In the genomic region with DNA sequence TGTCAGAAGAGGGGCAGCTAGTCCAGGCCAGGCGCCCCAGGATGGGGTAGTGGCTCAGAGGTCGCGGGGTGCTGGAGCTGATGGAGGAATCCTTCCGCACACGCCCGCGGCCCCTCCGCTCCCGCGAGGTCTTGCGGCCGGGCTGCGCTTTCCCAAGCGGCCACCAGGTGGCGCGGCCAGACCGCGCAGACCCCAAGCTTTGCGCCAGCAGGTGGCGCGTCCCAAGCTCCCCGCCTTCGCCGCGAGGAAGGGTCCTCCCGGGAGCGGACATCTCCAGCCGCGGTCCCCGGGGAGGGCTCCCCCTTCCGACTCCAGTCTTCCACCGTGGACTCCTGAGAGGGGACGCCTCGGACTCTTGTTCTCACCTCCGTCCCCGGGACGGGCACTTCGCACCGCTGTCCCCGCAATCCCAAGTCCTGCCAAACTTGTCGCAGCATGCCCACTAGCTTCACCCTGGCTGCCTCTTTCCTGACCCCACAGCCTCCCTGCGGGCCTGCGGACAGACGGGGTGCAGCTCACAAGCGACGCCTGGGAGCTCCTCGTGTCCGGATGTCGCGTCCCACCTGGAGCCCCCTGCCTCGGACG, we compare ENCODE assay signal across 9 cellular contexts. TPM values are rescaled to one million over a fixed set of nuclear protein-coding genes. Genes with fewer than 3 reads are reported as not detected.
DNase-seq lines count a peak whose midpoint lies in the region; ATAC-seq and TF ChIP-seq lines count a peak whose summit lies in the region.
"Had no signal": no experiment of that assay in that cellular context is flagged by ENCODE, and none has a peak within 500 bp of the region (broad histone marks: within the 10 kb centered on the region; RNA-seq: fewer than 3 reads in every experiment).

No MANE protein-coding gene starts in this region.

- no peaks in the 10 kb centered on the region for H3K36me3 ChIP-seq in SK-N-SH (replicated peaks in 1 of 2; ENCODE audit: control insufficient read depth in 1 of 2, insufficient read depth in 2 of 2, low read length in 1 of 2)

- no peaks in the 10 kb centered on the region for H3K79me2 ChIP-seq in SK-N-SH (ENCODE audit: insufficient read depth)

- no peaks in the 10 kb centered on the region for H3K9me2 ChIP-seq in SK-N-SH

- TF ChIP-seq CTCF in SK-N-SH (IDR thresholded peaks at IDR 0.05) (peak; percentile 94), type B pancreatic cell (conservative IDR thresholded peaks at IDR 0.05) (peak; percentile 100)

- ATAC-seq in GM21390 (IDR thresholded peaks at IDR 0.05; ENCODE audit: unreplicated experiment) = peak; percentile 89

- peak overlapping the region; percentile 79 for H2AFZ ChIP-seq in SK-N-SH (ENCODE audit: low read depth)

- H3K4me2 ChIP-seq in SK-N-SH = peak overlapping the region; percentile 97

- H3K4me1 Mint-ChIP-seq in activated naive CD8-positive, alpha-beta T cell treated with anti-CD3 and anti-CD28 coated beads for 36 hours = peaks cover 2% of the 10 kb centered on the region
- no peaks in the 10 kb centered on the region for H3K4me1 Mint-ChIP-seq in type B pancreatic cell (ENCODE audit: unreplicated experiment)

- H3K27me3 ChIP-seq in SK-N-SH (ENCODE audit: insufficient read depth) = no peaks in the 10 kb centered on the region

- intact Hi-C loops in cardiac septum (cut with DNase I) = loop anchor here (2.0 to 10.0 kb wide), 2 partner anchors 102 to 228 kb away; no protein-coding TSS in a partner anchor
- intact Hi-C loops in posterior vena cava (cut with DNase I) = no loop called here

- H4K20me1 ChIP-seq in SK-N-SH (ENCODE audit: insufficient read depth) = no peaks in the 10 kb centered on the region

- peak; percentile 90 for TF ChIP-seq RAD21 in SK-N-SH (IDR thresholded peaks at IDR 0.05; ENCODE audit: low read length)

- DNase-seq in DMS 273 (lab: John Stamatoyannopoulos, UW; ENCODE audit: unreplicated experiment) (peak; percentile 90), HuH-7 (ENCODE audit: low spot score) (peak; percentile 86), SK-N-SH (peak; percentile 94), cardiac septum (ENCODE audit: low spot score) (peak; percentile 87), posterior vena cava (ENCODE audit: low spot score) (peak; percentile 90), type B pancreatic cell (ENCODE audit: extremely low spot score, unreplicated experiment) (peak; percentile 84)
- peak; percentile 75 for DNase-seq in activated naive CD8-positive, alpha-beta T cell treated with anti-CD3 and anti-CD28 coated beads for 36 hours

- no peak overlapping the region for H3K27ac ChIP-seq in SK-N-SH (ENCODE audit: low read depth in 2 of 2, low read length in 1 of 2)

- POLR2A ChIA-PET in SK-N-SH (lab: Yijun Ruan, JAX) = interaction anchor here (1.0 kb wide), 1 partner anchor 103 kb away, joined by 4 read pairs; no protein-coding TSS in a partner anchor

- H3K9me3 ChIP-seq in SK-N-SH = no peaks in the 10 kb centered on the region

- H3F3A ChIP-seq in SK-N-SH (replicated peaks; ENCODE audit: insufficient read depth) = no peaks in the 10 kb centered on the region

- CTCF ChIA-PET in SK-N-SH (lab: Yijun Ruan, JAX) = interaction anchor here (0.6 to 14.2 kb wide), 103 partner anchors 9 to 862 kb away, joined by 3 to 534 read pairs (median 5); partner anchors contain the start of genes KCNK18 and SLC18A2

- H3K27me3 Mint-ChIP-seq in activated naive CD8-positive, alpha-beta T cell treated with anti-CD3 and anti-CD28 coated beads for 36 hours = peaks cover 43% of the 10 kb centered on the region
- peaks cover 78% of the 10 kb centered on the region for H3K27me3 Mint-ChIP-seq in type B pancreatic cell

- peaks cover 6% of the 10 kb centered on the region for H3K9me3 Mint-ChIP-seq in activated naive CD8-positive, alpha-beta T cell treated with anti-CD3 and anti-CD28 coated beads for 36 hours
- H3K9me3 Mint-ChIP-seq in type B pancreatic cell = peaks cover 11% of the 10 kb centered on the region

- 0 out of 2 replicates have a peak overlapping the region, but pooled peaks have one; percentile 25 for H3K9ac ChIP-seq in SK-N-SH

- no peak for TF ChIP-seq EP300 in SK-N-SH (IDR thresholded peaks at IDR 0.05; ENCODE audit: borderline replicate concordance in 1 of 2, low read depth in 1 of 2, low read length in 1 of 2)

- 0% methylated on average over 20 of the region's 52 CpGs for WGBS in SK-N-SH (ENCODE audit: low lambda C conversion rate)

- H3K27ac Mint-ChIP-seq in activated naive CD8-positive, alpha-beta T cell treated with anti-CD3 and anti-CD28 coated beads for 36 hours = no peak overlapping the region
- H3K27ac Mint-ChIP-seq in type B pancreatic cell = no peak overlapping the region

- H3K4me3 ChIP-seq in SK-N-SH (ENCODE audit: low read depth in 2 of 2, low read length in 1 of 2) = peak overlapping the region; percentile 59 to 66

- peaks cover 0 to 17% of the 10 kb centered on the region in 2 experiments; a peak in 1 of 4 replicates for H3K4me1 ChIP-seq in SK-N-SH (ENCODE audit: control insufficient read depth in 1 of 2, insufficient read depth in 2 of 2, low read depth in 1 of 2, low read length in 1 of 2)

- no peaks in the 10 kb centered on the region for H3K36me3 Mint-ChIP-seq in activated naive CD8-positive, alpha-beta T cell treated with anti-CD3 and anti-CD28 coated beads for 36 hours
- no peaks in the 10 kb centered on the region for H3K36me3 Mint-ChIP-seq in type B pancreatic cell

- H3K4me3 Mint-ChIP-seq in activated naive CD8-positive, alpha-beta T cell treated with anti-CD3 and anti-CD28 coated beads for 36 hours = peak overlapping the region; percentile 68
- H3K4me3 Mint-ChIP-seq in type B pancreatic cell = peak overlapping the region; percentile 87

TF ChIP-seq in SK-N-SH, 30 proteins besides CTCF, POLR2A, EP300 and RAD21 (continues in another document):
- TF ChIP-seq TEAD4 (IDR thresholded peaks at IDR 0.05; ENCODE audit: borderline replicate concordance, insufficient read depth) = no peak
- TF ChIP-seq FOSL2 (IDR thresholded peaks at IDR 0.05; ENCODE audit: borderline replicate concordance, low read depth) = no peak
- TF ChIP-seq YY1 (IDR thresholded peaks at IDR 0.05; ENCODE audit: low read depth) = 0 out of 2 replicates have a peak, but pooled peaks have one; percentile 31
- no peak for TF ChIP-seq TAF1 (IDR thresholded peaks at IDR 0.05; ENCODE audit: borderline replicate concordance, low read depth, low read length)
- TF ChIP-seq, protein P1, sequence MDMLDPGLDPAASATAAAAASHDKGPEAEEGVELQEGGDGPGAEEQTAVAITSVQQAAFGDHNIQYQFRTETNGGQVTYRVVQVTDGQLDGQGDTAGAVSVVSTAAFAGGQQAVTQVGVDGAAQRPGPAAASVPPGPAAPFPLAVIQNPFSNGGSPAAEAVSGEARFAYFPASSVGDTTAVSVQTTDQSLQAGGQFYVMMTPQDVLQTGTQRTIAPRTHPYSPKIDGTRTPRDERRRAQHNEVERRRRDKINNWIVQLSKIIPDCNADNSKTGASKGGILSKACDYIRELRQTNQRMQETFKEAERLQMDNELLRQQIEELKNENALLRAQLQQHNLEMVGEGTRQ (IDR thresholded peaks at IDR 0.05; ENCODE audit: borderline replicate concordance, low read depth, low read length) = no peak
- no peak for TF ChIP-seq IRF3 (IDR thresholded peaks at IDR 0.05; ENCODE audit: low read depth, low read length)
- TF ChIP-seq GATA2 (CRISPR knock-in tag; IDR thresholded peaks at IDR 0.05) = 0 out of 2 replicates have a peak, but pooled peaks have one; percentile 14
- no peak for TF ChIP-seq MXI1 (IDR thresholded peaks at IDR 0.05; ENCODE audit: low read depth, low read length)
- no peak for TF ChIP-seq RXRA (IDR thresholded peaks at IDR 0.05; ENCODE audit: borderline replicate concordance, low read depth)
- TF ChIP-seq, protein P2, sequence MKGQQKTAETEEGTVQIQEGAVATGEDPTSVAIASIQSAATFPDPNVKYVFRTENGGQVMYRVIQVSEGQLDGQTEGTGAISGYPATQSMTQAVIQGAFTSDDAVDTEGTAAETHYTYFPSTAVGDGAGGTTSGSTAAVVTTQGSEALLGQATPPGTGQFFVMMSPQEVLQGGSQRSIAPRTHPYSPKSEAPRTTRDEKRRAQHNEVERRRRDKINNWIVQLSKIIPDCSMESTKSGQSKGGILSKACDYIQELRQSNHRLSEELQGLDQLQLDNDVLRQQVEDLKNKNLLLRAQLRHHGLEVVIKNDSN (IDR thresholded peaks at IDR 0.05; ENCODE audit: borderline replicate concordance, low read depth) = no peak

RNA-seq across cellular contexts. Expression of gene KCNK18, which starts 19.4 kb away (rescaled TPM):
- polyA plus RNA-seq in SK-N-SH (2012; rRNA removed) = not detected in 2 replicates
- not detected in 2 replicates for polyA plus RNA-seq in SK-N-SH (2012; cell fraction: cytosol; rRNA removed)
- polyA plus RNA-seq in SK-N-SH (2012; cell fraction: nucleus; rRNA removed) = not detected in 2 replicates
- total RNA-seq in activated naive CD8-positive, alpha-beta T cell treated with anti-CD3 and anti-CD28 coated beads for 36 hours = not detected
- not detected for total RNA-seq in cardiac septum
- total RNA-seq in posterior vena cava = not detected
- total RNA-seq in type B pancreatic cell (ENCODE audit: low replicate concordance) = not detected in 2 replicates
- total RNA-seq: subcutaneous adipose tissue had no signal

RNA-seq across cellular contexts. Expression of gene SLC18A2, which starts 24.2 kb away (rescaled TPM):
- polyA plus RNA-seq in SK-N-SH (2012; rRNA removed) = 0.02 TPM in 1 of 2 replicates, not detected in the other
- under 0.01 and 0.01 TPM in 2 replicates for polyA plus RNA-seq in SK-N-SH (2012; cell fraction: cytosol; rRNA removed)
- 0.02 and 0.06 TPM in 2 replicates for polyA plus RNA-seq in SK-N-SH (2012; cell fraction: nucleus; rRNA removed)
- not detected for total RNA-seq in activated naive CD8-positive, alpha-beta T cell treated with anti-CD3 and anti-CD28 coated beads for 36 hours
- total RNA-seq in cardiac septum (0.24 TPM), posterior vena cava (1 to 10 TPM in 1 of 2 donors, under 1 TPM in 1; 0.81 to 2.7 TPM), type B pancreatic cell (ENCODE audit: low replicate concordance) (1.8 and 2.7 TPM in 2 replicates)
